Comparison of ENCODE assay signal across 1 cellular context in genomic region chr17:42475853-42476252, GRCh38.
TF ChIP-seq lines count a peak whose summit lies in the region.

No MANE protein-coding gene starts in this region.

TF ChIP-seq in K562, 482 proteins besides CTCF, POLR2A, EP300 and RAD21 (continued from another document):
- TF ChIP-seq, protein P1, sequence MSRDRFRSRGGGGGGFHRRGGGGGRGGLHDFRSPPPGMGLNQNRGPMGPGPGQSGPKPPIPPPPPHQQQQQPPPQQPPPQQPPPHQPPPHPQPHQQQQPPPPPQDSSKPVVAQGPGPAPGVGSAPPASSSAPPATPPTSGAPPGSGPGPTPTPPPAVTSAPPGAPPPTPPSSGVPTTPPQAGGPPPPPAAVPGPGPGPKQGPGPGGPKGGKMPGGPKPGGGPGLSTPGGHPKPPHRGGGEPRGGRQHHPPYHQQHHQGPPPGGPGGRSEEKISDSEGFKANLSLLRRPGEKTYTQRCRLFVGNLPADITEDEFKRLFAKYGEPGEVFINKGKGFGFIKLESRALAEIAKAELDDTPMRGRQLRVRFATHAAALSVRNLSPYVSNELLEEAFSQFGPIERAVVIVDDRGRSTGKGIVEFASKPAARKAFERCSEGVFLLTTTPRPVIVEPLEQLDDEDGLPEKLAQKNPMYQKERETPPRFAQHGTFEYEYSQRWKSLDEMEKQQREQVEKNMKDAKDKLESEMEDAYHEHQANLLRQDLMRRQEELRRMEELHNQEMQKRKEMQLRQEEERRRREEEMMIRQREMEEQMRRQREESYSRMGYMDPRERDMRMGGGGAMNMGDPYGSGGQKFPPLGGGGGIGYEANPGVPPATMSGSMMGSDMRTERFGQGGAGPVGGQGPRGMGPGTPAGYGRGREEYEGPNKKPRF (IDR thresholded peaks at IDR 0.05; ENCODE audit: low read depth, low read length), result no peak
- TF ChIP-seq RBM22 (IDR thresholded peaks at IDR 0.05; ENCODE audit: low read depth, low read length, poor library complexity, severe bottlenecking) (no peak), STAG1 (CRISPR knock-in tag; IDR thresholded peaks at IDR 0.05; ENCODE audit: borderline replicate concordance) (no peak), MTF1 (CRISPR knock-in tag; IDR thresholded peaks at IDR 0.05; ENCODE audit: borderline replicate concordance) (no peak), CREB3L1 (IDR thresholded peaks at IDR 0.05; ENCODE audit: borderline replicate concordance, low read depth) (no peak), SIN3B (IDR thresholded peaks at IDR 0.05; ENCODE audit: low read depth) (no peak), ZKSCAN1 (IDR thresholded peaks at IDR 0.05; ENCODE audit: low read depth, low read length) (no peak), PYGO2 (tag; IDR thresholded peaks at IDR 0.05) (no peak), NELFE (IDR thresholded peaks at IDR 0.05; ENCODE audit: insufficient read depth, insufficient read length) (no peak), SMAD3 (CRISPR knock-in tag; conservative IDR thresholded peaks at IDR 0.05) (no peak), POLR2AphosphoS2 (IDR thresholded peaks at IDR 0.05; ENCODE audit: low read length) (no peak), KDM5B (IDR thresholded peaks at IDR 0.05; ENCODE audit: insufficient replicate concordance, low read depth, low read length) (no peak), SIX5 (IDR thresholded peaks at IDR 0.05; ENCODE audit: borderline replicate concordance in 1 of 2, insufficient read depth in 1 of 2, low read depth in 1 of 2, low read length in 2 of 2) (no peak), CBX8 (IDR thresholded peaks at IDR 0.05; ENCODE audit: borderline replicate concordance, extremely low read depth, low read depth, low read length, poor library complexity, severe bottlenecking) (no peak), ETV5 (CRISPR knock-in tag; IDR thresholded peaks at IDR 0.05; ENCODE audit: low read depth) (no peak)
